8 cellular contexts compared by ENCODE assay signal in the genomic region with DNA sequence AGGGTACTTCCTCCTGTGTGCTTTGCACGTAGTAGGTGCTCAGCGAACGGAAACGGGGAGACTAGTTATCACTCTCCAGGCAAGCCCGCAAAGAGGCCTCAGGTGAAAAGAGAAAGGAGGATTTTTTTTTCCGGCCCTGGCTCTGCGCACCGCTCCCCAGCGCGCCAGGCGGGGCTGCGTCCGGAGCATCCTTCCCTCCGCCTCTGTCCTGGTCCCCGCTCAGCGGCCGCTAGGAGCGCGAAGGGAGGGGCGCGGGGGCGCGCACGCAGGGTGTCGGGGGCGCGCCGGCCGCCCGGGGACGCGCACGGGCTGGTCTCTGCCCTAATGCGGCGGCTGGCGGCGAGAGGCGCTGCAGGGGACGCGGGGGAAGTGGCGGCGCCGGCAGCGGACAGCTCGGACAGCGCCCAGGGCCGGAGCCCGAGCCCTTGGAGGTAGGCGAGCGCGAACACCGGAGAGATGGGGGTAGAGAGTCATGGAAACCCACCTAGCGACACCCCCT. TPM values are rescaled to one million over a fixed set of nuclear protein-coding genes. Genes with fewer than 3 reads are reported as not detected.
A peak's percentile ranks its signal among the peaks of the same experiment; 100 is the strongest.
DNase-seq lines count a peak whose midpoint lies in the region; ATAC-seq, FAIRE-seq and TF ChIP-seq lines count a peak whose summit lies in the region.

No MANE protein-coding gene starts in this region.

- no peak overlapping the region for H3K27ac Mint-ChIP-seq in T-cell

- H3K4me2 ChIP-seq in BLaER1: peak overlapping the region; percentile 39
- H3K4me2 ChIP-seq in HepG2 (ENCODE audit: low read depth, low read length): no peak overlapping the region

- H3K9me3 ChIP-seq in BLaER1: no peaks in the 10 kb centered on the region; the same call in 1 of the 2 replicates
- H3K9me3 ChIP-seq in HUES6 (ENCODE audit: control insufficient read depth, insufficient read depth, low read depth, low read length): no peaks in the 10 kb centered on the region
- H3K9me3 ChIP-seq in HepG2 (ENCODE audit: low read length): no peaks in the 10 kb centered on the region

- no peaks in the 10 kb centered on the region for H3K36me3 Mint-ChIP-seq in T-cell

- BruUV-seq in HepG2 (replicated peaks; lab: Mats Ljungman, UMichigan): no TSS peak

- no peak for TF ChIP-seq POLR2A in HepG2 (IDR thresholded peaks at IDR 0.05; ENCODE audit: insufficient read depth in 1 of 2, low read depth in 2 of 2, low read length in 2 of 2)

- H3K4me1 ChIP-seq in BLaER1: no peaks in the 10 kb centered on the region
- H3K4me1 ChIP-seq in HUES6 (ENCODE audit: control insufficient read depth, insufficient read depth, low read length): peaks cover 13% of the 10 kb centered on the region
- no peaks in the 10 kb centered on the region for H3K4me1 ChIP-seq in HepG2 (ENCODE audit: insufficient read depth, low read length)

- H3K9me3 Mint-ChIP-seq in T-cell: no peaks in the 10 kb centered on the region

- H3K27me3 ChIP-seq in BLaER1 (peaks cover 22% of the 10 kb centered on the region), HUES6 (ENCODE audit: control insufficient read depth, insufficient read depth, low read length) (peaks cover 36% of the 10 kb centered on the region), HepG2 (ENCODE audit: control insufficient read depth in 1 of 2, insufficient read depth in 2 of 2, low read length in 2 of 2) (peaks cover 5 to 23% of the 10 kb centered on the region in 2 experiments; a peak in 4 of 5 replicates)

- H3K4me1 Mint-ChIP-seq in T-cell: peaks cover 3 to 11% (median 9%) of the 10 kb centered on the region in 3 donors

- 22% methylated on average over 1 of the region's 53 CpGs for WGBS in HepG2 (ENCODE audit: low lambda C conversion rate)

- peak overlapping the region; percentile 42 to 56 (median 42) for H3K4me3 Mint-ChIP-seq in T-cell

- H3K27ac ChIP-seq in BLaER1 (no peak overlapping the region), HUES6 (ENCODE audit: low read depth, low read length) (no peak overlapping the region), HepG2 (ENCODE audit: extremely low read length, insufficient read depth, low read length) (no peak overlapping the region)

- H2AFZ ChIP-seq in HepG2 (ENCODE audit: low read length): no peak overlapping the region

- H3K27me3 Mint-ChIP-seq in T-cell: peaks cover 56 to 61% of the 10 kb centered on the region in 2 donors

- TF ChIP-seq RAD21 in HepG2 (CRISPR knock-in tag; IDR thresholded peaks at IDR 0.05): no peak

- no peak for TF ChIP-seq EP300 in HepG2 (IDR thresholded peaks at IDR 0.05; ENCODE audit: low read depth in 2 of 2, low read length in 2 of 2)
- no peak for TF ChIP-seq EP300 in HepG2 (CRISPR knock-in tag; IDR thresholded peaks at IDR 0.05; ENCODE audit: borderline replicate concordance)

- POLR2A ChIA-PET in T-cell (lab: Charles Lee): no interaction called here
- POLR2A ChIA-PET in HepG2 (lab: Yijun Ruan, JAX): no interaction called here

- ATAC-seq in T-cell (replicated peaks in 1 of 4) (peak; percentile 37 to 62 (median 48)), HepG2 (peak; percentile 83), HG02623 (IDR thresholded peaks at IDR 0.05; ENCODE audit: unreplicated experiment) (no peak)

- DNase-seq in T-cell (peak in 11 of 34 experiments; percentile 4 to 24 (median 10)), dermis blood vessel endothelial cell (peak; percentile 30), HepG2 (ENCODE audit: low spot score) (peak; percentile 16), RCC 7860 (ENCODE audit: low spot score) (no peak)
- DNase-seq in stimulated activated CD4-positive, alpha-beta T cell treated with anti-CD3 and anti-CD28 coated beads, Interleukin-4, amount 100 ng/mL, for 1 hour: peak; percentile 37

- in situ Hi-C loops in HepG2 (cut with HindIII; ENCODE audit: extremely low pct_ligation_motif_present, low pct_unique_long_range_greater_than_20kb): no loop called here

- CTCF ChIA-PET in T-cell (lab: Charles Lee): no interaction called here
- CTCF ChIA-PET in HepG2 (lab: Yijun Ruan, JAX; ENCODE audit: low intra/inter-chr PET ratio, low total read pairs): interaction anchor here (1.9 kb wide), 1 partner anchor 113 kb away, joined by 10 read pairs; no protein-coding TSS in a partner anchor

- no peak for FAIRE-seq in HepG2 (lab: Jason Lieb, UNC)
- FAIRE-seq in RCC 7860 (lab: Jason Lieb, UNC): no peak

- no peak overlapping the region for H3K9ac ChIP-seq in BLaER1
- H3K9ac ChIP-seq in HUES6 (ENCODE audit: low read length): no peak overlapping the region
- H3K9ac ChIP-seq in HepG2 (ENCODE audit: insufficient read depth, low read depth, low read length): no peak overlapping the region

- peak; percentile 4; the same call in 1 of the 2 replicates for TF ChIP-seq CTCF in HepG2 (CRISPR knock-in tag; IDR thresholded peaks at IDR 0.05)

- H4K20me1 ChIP-seq in BLaER1 (no peaks in the 10 kb centered on the region), HepG2 (ENCODE audit: insufficient read depth, low read length) (no peaks in the 10 kb centered on the region)

- H3K36me3 ChIP-seq in BLaER1 (no peaks in the 10 kb centered on the region), HUES6 (ENCODE audit: control insufficient read depth, insufficient read depth, low read length) (no peaks in the 10 kb centered on the region), HepG2 (replicated peaks in 1 of 2; ENCODE audit: control insufficient read depth in 1 of 2, insufficient read depth in 2 of 2, low read length in 2 of 2) (no peaks in the 10 kb centered on the region)

- no peak overlapping the region for H3K4me3 ChIP-seq in BLaER1
- peak overlapping the region; percentile 69 for H3K4me3 ChIP-seq in HUES6 (ENCODE audit: low read depth, low read length)
- H3K4me3 ChIP-seq in HepG2 (replicated peaks in 1 of 3; ENCODE audit: insufficient read depth in 1 of 3, low read depth in 2 of 3, low read length in 3 of 3): no peak overlapping the region

- no peaks in the 10 kb centered on the region for H3K79me2 ChIP-seq in HepG2 (ENCODE audit: insufficient read depth, low read length)

- intact Hi-C loops in HepG2 (cut with micrococcal nuclease; ENCODE audit: unreplicated experiment): no loop called here

TF ChIP-seq in HepG2, 621 proteins besides CTCF, POLR2A, EP300 and RAD21 (continues in another document):
- TF ChIP-seq, protein P1, sequence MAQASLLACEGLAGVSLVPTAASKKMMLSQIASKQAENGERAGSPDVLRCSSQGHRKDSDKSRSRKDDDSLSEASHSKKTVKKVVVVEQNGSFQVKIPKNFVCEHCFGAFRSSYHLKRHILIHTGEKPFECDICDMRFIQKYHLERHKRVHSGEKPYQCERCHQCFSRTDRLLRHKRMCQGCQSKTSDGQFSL (CRISPR knock-in tag; IDR thresholded peaks at IDR 0.05): peak; percentile 59; the same call in 1 of the 2 replicates
- TF ChIP-seq XRCC5 (optimal IDR thresholded peaks at IDR 0.05; ENCODE audit: low read length) (peak; percentile 24), ZNF850 (CRISPR knock-in tag; conservative IDR thresholded peaks at IDR 0.05) (no peak), HNRNPLL (IDR thresholded peaks at IDR 0.05; ENCODE audit: low read depth, low read length, poor library complexity, severe bottlenecking) (peak; percentile 63)
- TF ChIP-seq, protein P2, sequence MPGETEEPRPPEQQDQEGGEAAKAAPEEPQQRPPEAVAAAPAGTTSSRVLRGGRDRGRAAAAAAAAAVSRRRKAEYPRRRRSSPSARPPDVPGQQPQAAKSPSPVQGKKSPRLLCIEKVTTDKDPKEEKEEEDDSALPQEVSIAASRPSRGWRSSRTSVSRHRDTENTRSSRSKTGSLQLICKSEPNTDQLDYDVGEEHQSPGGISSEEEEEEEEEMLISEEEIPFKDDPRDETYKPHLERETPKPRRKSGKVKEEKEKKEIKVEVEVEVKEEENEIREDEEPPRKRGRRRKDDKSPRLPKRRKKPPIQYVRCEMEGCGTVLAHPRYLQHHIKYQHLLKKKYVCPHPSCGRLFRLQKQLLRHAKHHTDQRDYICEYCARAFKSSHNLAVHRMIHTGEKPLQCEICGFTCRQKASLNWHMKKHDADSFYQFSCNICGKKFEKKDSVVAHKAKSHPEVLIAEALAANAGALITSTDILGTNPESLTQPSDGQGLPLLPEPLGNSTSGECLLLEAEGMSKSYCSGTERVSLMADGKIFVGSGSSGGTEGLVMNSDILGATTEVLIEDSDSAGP (CRISPR knock-in tag; IDR thresholded peaks at IDR 0.05; ENCODE audit: borderline replicate concordance): no peak

RNA-seq across cellular contexts. Expression of a gene that starts 42.3 kb away (rescaled TPM):
- total RNA-seq in T-cell: under 1 TPM in 3 of 5 donors, not detected in 2; 0.13 to 0.35 (median 0.19) TPM
- 0.17 and 0.42 TPM in 2 replicates for total RNA-seq in dermis blood vessel endothelial cell
- total RNA-seq in HepG2 (2016; rRNA removed; fragmentation: Illumina TruSeq; extraction: Trizol): not detected in 2 replicates
- total RNA-seq in HepG2 (2016; cell fraction: cytosol; rRNA removed; fragmentation: Illumina TruSeq; extraction: Trizol; ENCODE audit: low read depth): not detected in 2 replicates
- total RNA-seq in HepG2 (2016; cell fraction: insoluble cytoplasmic fraction; rRNA removed; fragmentation: Illumina TruSeq; extraction: Trizol): not detected in 2 replicates
- not detected in 2 replicates for total RNA-seq in HepG2 (2016; cell fraction: membrane; rRNA removed; fragmentation: Illumina TruSeq; extraction: Trizol)
- total RNA-seq in HepG2 (2016; cell fraction: nucleus; rRNA removed; fragmentation: Illumina TruSeq; extraction: Trizol): not detected in 2 replicates
- polyA plus RNA-seq in HepG2 (2011; rRNA removed): not detected in 2 replicates
- 0.03 TPM in 1 of 2 replicates, not detected in the other for polyA plus RNA-seq in HepG2 (2011; cell fraction: cytosol; rRNA removed)
- not detected in 2 replicates for polyA plus RNA-seq in HepG2 (2011; cell fraction: nucleus; rRNA removed)
- 0.04 TPM in 2 replicates for polyA plus RNA-seq in HepG2 (2012)
- polyA plus RNA-seq in HepG2 (2016; cell fraction: cytosol; fragmentation: Illumina TruSeq; extraction: Trizol; ENCODE audit: low read depth): not detected in 2 replicates
- not detected in 2 replicates for polyA plus RNA-seq in HepG2 (2016; cell fraction: insoluble cytoplasmic fraction; fragmentation: Illumina TruSeq; extraction: Trizol; ENCODE audit: low read depth)
- polyA plus RNA-seq in HepG2 (2016; cell fraction: membrane; fragmentation: Illumina TruSeq; extraction: Trizol; ENCODE audit: low read depth): not detected in 2 replicates
- polyA plus RNA-seq in HepG2 (2016; cell fraction: nucleus; fragmentation: Illumina TruSeq; extraction: Trizol; ENCODE audit: insufficient read depth, low read depth): not detected in 2 replicates
- polyA minus RNA-seq in HepG2 (2011; rRNA and poly(A)+ RNA removed; ENCODE audit: low replicate concordance): not detected in 2 replicates
- not detected in 2 replicates for polyA minus RNA-seq in HepG2 (2011; cell fraction: cytosol; rRNA and poly(A)+ RNA removed)
- polyA minus RNA-seq in HepG2 (2011; cell fraction: nucleus; rRNA and poly(A)+ RNA removed): under 0.01 TPM in 1 of 2 replicates, not detected in the other
